Comparison of ENCODE assay signal across 11 cellular contexts in the genomic region with DNA sequence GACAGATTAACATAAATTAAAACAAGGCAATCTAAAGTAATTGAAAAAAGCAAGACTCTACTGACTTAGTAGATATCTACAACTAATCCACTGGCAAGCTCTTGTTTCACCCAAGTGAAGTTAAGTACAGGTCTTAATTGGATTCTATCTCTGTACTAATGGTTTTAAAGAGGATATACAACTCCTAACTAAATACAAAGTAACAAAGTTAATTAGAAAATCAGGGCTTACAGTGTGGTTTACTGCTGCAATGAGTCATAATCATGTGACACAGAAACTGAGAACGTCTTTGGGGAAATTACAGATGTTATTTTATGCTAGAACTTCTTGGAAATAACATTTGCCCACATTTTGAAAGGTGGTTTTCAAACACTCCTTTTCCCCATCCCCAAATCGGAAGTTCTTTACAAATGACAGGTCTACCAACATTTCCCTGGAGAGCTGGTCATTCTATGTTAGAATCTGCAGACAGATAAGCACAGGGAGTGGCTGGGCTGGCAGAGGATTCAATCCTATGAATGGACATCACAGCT.
DNase-seq lines count a peak whose midpoint lies in the region; ATAC-seq and TF ChIP-seq lines count a peak whose summit lies in the region.
"Had no signal": no experiment of that assay in that cellular context is flagged by ENCODE, and none has a peak within 500 bp of the region (broad histone marks: within the 10 kb centered on the region; RNA-seq: fewer than 3 reads in every experiment).

No MANE protein-coding gene starts in this region.

- peak overlapping the region; percentile 9 for H3K27ac Mint-ChIP-seq in activated CD4-positive, alpha-beta memory T cell treated with anti-CD3 and anti-CD28 coated beads, Interleukin-2, amount 10 ng/mL, durations not matched to agents 7 days and 5 days
- H3K27ac Mint-ChIP-seq: T-cell had no signal

- TF ChIP-seq POLR2A in GM18505 (IDR thresholded peaks at IDR 0.05; ENCODE audit: borderline replicate concordance, extremely low read depth, insufficient read depth, insufficient read length) (no peak), sigmoid colon (IDR thresholded peaks at IDR 0.05) (no peak)

- no peak for TF ChIP-seq EP300 in sigmoid colon (IDR thresholded peaks at IDR 0.05)

- H3K4me3 Mint-ChIP-seq in activated CD4-positive, alpha-beta memory T cell treated with anti-CD3 and anti-CD28 coated beads, Interleukin-2, amount 10 ng/mL, durations not matched to agents 7 days and 5 days: no peak overlapping the region
- H3K4me3 Mint-ChIP-seq: T-cell had no signal

- H3K27ac ChIP-seq in sigmoid colon: no peak overlapping the region
- H3K27ac ChIP-seq: heart right ventricle had no signal

- CTCF ChIA-PET in activated CD4-positive, alpha-beta memory T cell treated with anti-CD3 and anti-CD28 coated beads, Interleukin-2, amount 10 ng/mL, durations not matched to agents 7 days and 5 days (lab: Charles Lee): no interaction called here

- H3K9me3 Mint-ChIP-seq in activated CD4-positive, alpha-beta memory T cell treated with anti-CD3 and anti-CD28 coated beads, Interleukin-2, amount 10 ng/mL, durations not matched to agents 7 days and 5 days: peaks cover 3% of the 10 kb centered on the region
- H3K9me3 Mint-ChIP-seq: T-cell had no signal

- no peaks in the 10 kb centered on the region for H3K36me3 ChIP-seq in sigmoid colon
- H3K36me3 ChIP-seq: HAP-1 had no signal

- 20 to 39% methylated on average over 2 of the region's 2 CpGs for WGBS in sigmoid colon, 2 donors

- DNase-seq in activated CD4-positive, alpha-beta memory T cell treated with anti-CD3 and anti-CD28 coated beads, Interleukin-2, amount 10 ng/mL, durations not matched to agents 7 days and 5 days: no peak
- DNase-seq in myocyte (ENCODE audit: low read depth) (peak; percentile 21), sigmoid colon (no peak), SKM-1 (lab: John Stamatoyannopoulos, UW; ENCODE audit: unreplicated experiment) (no peak)
- DNase-seq: heart right ventricle, T-cell had no signal

- POLR2A ChIA-PET in activated CD4-positive, alpha-beta memory T cell treated with anti-CD3 and anti-CD28 coated beads, Interleukin-2, amount 10 ng/mL, durations not matched to agents 7 days and 5 days (lab: Charles Lee): no interaction called here

- peaks cover 34% of the 10 kb centered on the region for H3K36me3 Mint-ChIP-seq in activated CD4-positive, alpha-beta memory T cell treated with anti-CD3 and anti-CD28 coated beads, Interleukin-2, amount 10 ng/mL, durations not matched to agents 7 days and 5 days (ENCODE audit: low read depth)

- peaks cover 20% of the 10 kb centered on the region for H3K4me1 Mint-ChIP-seq in activated CD4-positive, alpha-beta memory T cell treated with anti-CD3 and anti-CD28 coated beads, Interleukin-2, amount 10 ng/mL, durations not matched to agents 7 days and 5 days

- ATAC-seq in GM18867 (IDR thresholded peaks at IDR 0.05; ENCODE audit: unreplicated experiment) (peak; percentile 61), HG02938 (IDR thresholded peaks at IDR 0.05; ENCODE audit: unreplicated experiment) (peak; percentile 67), HG03280 (IDR thresholded peaks at IDR 0.05; ENCODE audit: unreplicated experiment) (no peak), GM18505 (IDR thresholded peaks at IDR 0.05; ENCODE audit: unreplicated experiment) (no peak)
- ATAC-seq: heart right ventricle had no signal

- H3K9me3 ChIP-seq in sigmoid colon: no peaks in the 10 kb centered on the region
- H3K9me3 ChIP-seq: HAP-1, heart right ventricle had no signal

- intact Hi-C loops in sigmoid colon (cut with DNase I): no loop called here

- no peaks in the 10 kb centered on the region for H3K27me3 Mint-ChIP-seq in activated CD4-positive, alpha-beta memory T cell treated with anti-CD3 and anti-CD28 coated beads, Interleukin-2, amount 10 ng/mL, durations not matched to agents 7 days and 5 days
- H3K27me3 Mint-ChIP-seq: T-cell had no signal

- no peaks in the 10 kb centered on the region for H3K27me3 ChIP-seq in sigmoid colon
- H3K27me3 ChIP-seq: heart right ventricle had no signal

- TF ChIP-seq CTCF in sigmoid colon (IDR thresholded peaks at IDR 0.05): no peak

- H3K4me3 ChIP-seq in sigmoid colon: no peak overlapping the region
- H3K4me3 ChIP-seq: HAP-1, heart right ventricle had no signal

- no peaks in the 10 kb centered on the region for H3K4me1 ChIP-seq in sigmoid colon

Comparison
In these comparisons a context has a peak if more than half of its experiments do, and no peak if none do; other contexts are left out.
1. ATAC-seq: peak in GM18867 (single experiment) and HG02938 (single experiment); none in HG03280 (single experiment) and GM18505 (single experiment).